19 cellular contexts compared by ENCODE assay signal in the genomic region with DNA sequence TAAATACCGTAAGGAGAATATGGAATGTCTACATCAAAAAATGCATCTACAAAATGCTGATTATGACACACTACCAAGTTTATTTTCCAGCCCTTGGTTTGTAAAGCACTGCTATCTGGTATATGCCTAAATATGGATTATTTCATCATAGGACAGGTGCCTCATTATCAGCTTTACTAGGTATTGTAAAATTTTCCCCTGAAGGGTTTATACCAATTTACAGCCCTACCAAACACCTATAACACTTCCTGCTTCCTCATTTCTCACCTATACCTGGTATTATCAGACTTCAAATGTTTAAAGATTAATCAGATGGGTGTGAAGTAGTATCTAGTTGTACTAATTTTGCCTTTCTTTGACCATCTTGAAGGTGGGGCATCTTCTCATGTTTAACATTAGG. TPM values are rescaled to one million over a fixed set of nuclear protein-coding genes. Genes with fewer than 3 reads are reported as not detected.
DNase-seq lines count a peak whose midpoint lies in the region; ATAC-seq and TF ChIP-seq lines count a peak whose summit lies in the region.
"Had no signal": no experiment of that assay in that cellular context is flagged by ENCODE, and none has a peak within 500 bp of the region (broad histone marks: within the 10 kb centered on the region; RNA-seq: fewer than 3 reads in every experiment).

No MANE protein-coding gene starts in this region.

- in situ Hi-C loops in transverse colon (cut with MboI; ENCODE audit: low pct_ligation_motif_present in 1 of 4, low pct_unique_long_range_greater_than_20kb in 1 of 4, low sequenced_read_pairs in 3 of 4): no loop called here

- H3K27ac ChIP-seq in angular gyrus (ENCODE audit: low read depth, low read length): peak overlapping the region; percentile 68
- peak overlapping the region; percentile 33 to 48 for H3K27ac ChIP-seq in mucosa of rectum (ENCODE audit: low read depth in 2 of 2, low read length in 2 of 2)
- peak overlapping the region; percentile 22 to 62 (median 48) for H3K27ac ChIP-seq in transverse colon
- no peak overlapping the region for H3K27ac ChIP-seq in vagina
- H3K27ac ChIP-seq: body of pancreas, testis had no signal

- peaks cover 39% of the 10 kb centered on the region for H3K4me1 Mint-ChIP-seq in activated naive CD4-positive, alpha-beta T cell treated with anti-CD3 and anti-CD28 coated beads for 36 hours (ENCODE audit: low read depth)

- H3K9ac ChIP-seq in mucosa of rectum (ENCODE audit: low read depth in 1 of 2, low read length in 2 of 2): no peak overlapping the region

- peaks cover 11% of the 10 kb centered on the region for H3K9me3 Mint-ChIP-seq in activated naive CD4-positive, alpha-beta T cell treated with anti-CD3 and anti-CD28 coated beads for 36 hours

- ATAC-seq in HG03280 (IDR thresholded peaks at IDR 0.05; ENCODE audit: unreplicated experiment): no peak
- ATAC-seq: body of pancreas, left lobe of liver had no signal

- WGBS in transverse colon (ENCODE audit: low coverage in 1 of 2), 2 donors: 69 to 75% methylated on average over 1 of the region's 1 CpG

- CTCF ChIA-PET in activated naive CD4-positive, alpha-beta T cell treated with anti-CD3 and anti-CD28 coated beads for 36 hours (lab: Charles Lee): no interaction called here

- intact Hi-C loops in activated naive CD4-positive, alpha-beta T cell treated with anti-CD3 and anti-CD28 coated beads for 36 hours (cut with micrococcal nuclease): loop anchor here (10.0 kb wide), 1 partner anchor 302 kb away; the partner anchor contains the start of gene KDM3A
- intact Hi-C loops in transverse colon (cut with DNase I; ENCODE audit: low total_unique reads): no loop called here
- intact Hi-C loops in vagina (cut with DNase I): no loop called here

- peaks cover 11 to 13% of the 10 kb centered on the region in 2 donors for H3K36me3 ChIP-seq in mucosa of rectum (ENCODE audit: control insufficient read depth in 2 of 2, insufficient read depth in 2 of 2, low read length in 2 of 2)
- peaks cover 0 to 19% (median 0%) of the 10 kb centered on the region in 4 donors for H3K36me3 ChIP-seq in transverse colon
- H3K36me3 ChIP-seq in vagina: no peaks in the 10 kb centered on the region

- peaks cover 0 to 2% of the 10 kb centered on the region in 2 donors for H3K9me3 ChIP-seq in mucosa of rectum (ENCODE audit: control insufficient read depth in 2 of 2, low read length in 2 of 2)
- peaks cover 0 to 12% of the 10 kb centered on the region in 2 donors for H3K9me3 ChIP-seq in transverse colon
- no peaks in the 10 kb centered on the region for H3K9me3 ChIP-seq in vagina
- H3K9me3 ChIP-seq: body of pancreas, testis had no signal

- no peak for TF ChIP-seq EP300 in transverse colon (IDR thresholded peaks at IDR 0.05; ENCODE audit: low read depth)

- TF ChIP-seq CTCF in transverse colon (IDR thresholded peaks at IDR 0.05) (no peak), vagina (IDR thresholded peaks at IDR 0.05) (no peak)

- DNase-seq in activated naive CD4-positive, alpha-beta T cell treated with anti-CD3 and anti-CD28 coated beads for 36 hours: no peak
- no peak for DNase-seq in activated naive CD4-positive, alpha-beta T cell treated with anti-CD3 and anti-CD28 coated beads, Interleukin-2, amount 50 U/mL, for 16 hours
- DNase-seq in transverse colon: no peak
- DNase-seq in vagina (ENCODE audit: extremely low spot score in 2 of 2): no peak
- DNase-seq in occipital lobe (lab: John Stamatoyannopoulos, UW): no peak
- DNase-seq: activated CD4-positive, CD25-positive, alpha-beta regulatory T cell treated with anti-CD3 and anti-CD28 coated beads, Interleukin-2, amount 50 U/mL, for 72 hours; activated gamma-delta T cell treated with Interleukin-2 at 50 U/mL for 16 hours; body of pancreas; DMS53; NCI-H1417 treated with DMSO at 0.1 percent for 48 hours; posterior cingulate gyrus; stimulated activated CD4-positive, alpha-beta T cell treated with anti-CD3 and anti-CD28 coated beads, Interleukin-4, amount 100 ng/mL, for 24 hours; testis had no signal

- H3K36me3 Mint-ChIP-seq in activated naive CD4-positive, alpha-beta T cell treated with anti-CD3 and anti-CD28 coated beads for 36 hours (ENCODE audit: low read depth): peaks cover 32% of the 10 kb centered on the region

- peak overlapping the region; percentile 9 for H3K27ac Mint-ChIP-seq in activated naive CD4-positive, alpha-beta T cell treated with anti-CD3 and anti-CD28 coated beads for 36 hours
- H3K27ac Mint-ChIP-seq: dendritic cell treated with granulocyte-macrophage colony-stimulating factor and Interleukin-4, amounts not matched to agents 40 ng/mL and 50 ng/mL, for 4 days had no signal

- H3K4me3 Mint-ChIP-seq in activated naive CD4-positive, alpha-beta T cell treated with anti-CD3 and anti-CD28 coated beads for 36 hours: no peak overlapping the region
- H3K4me3 Mint-ChIP-seq: dendritic cell treated with granulocyte-macrophage colony-stimulating factor and Interleukin-4, amounts not matched to agents 40 ng/mL and 50 ng/mL, for 4 days had no signal

- H3K4me3 ChIP-seq in mucosa of rectum (ENCODE audit: low read length in 2 of 2) (peak overlapping the region in 1 of 2 donors; percentile 0), transverse colon (no peak overlapping the region), vagina (no peak overlapping the region)
- H3K4me3 ChIP-seq: body of pancreas, testis had no signal

- peaks cover 7 to 11% of the 10 kb centered on the region in 2 donors for H3K4me1 ChIP-seq in mucosa of rectum (ENCODE audit: control insufficient read depth in 2 of 2, insufficient read depth in 2 of 2, low read length in 2 of 2)
- H3K4me1 ChIP-seq in transverse colon: peaks cover 6 to 52% (median 22%) of the 10 kb centered on the region in 4 donors
- peaks cover 19% of the 10 kb centered on the region for H3K4me1 ChIP-seq in vagina
- H3K4me1 ChIP-seq: testis had no signal

- H3K27me3 ChIP-seq in mucosa of rectum (ENCODE audit: control insufficient read depth in 2 of 2, insufficient read depth in 2 of 2, low read length in 2 of 2) (no peaks in the 10 kb centered on the region), transverse colon (no peaks in the 10 kb centered on the region), vagina (no peaks in the 10 kb centered on the region)
- H3K27me3 ChIP-seq: body of pancreas, testis had no signal

- H3K27me3 Mint-ChIP-seq in activated naive CD4-positive, alpha-beta T cell treated with anti-CD3 and anti-CD28 coated beads for 36 hours (ENCODE audit: low read depth): no peaks in the 10 kb centered on the region
- H3K27me3 Mint-ChIP-seq: dendritic cell treated with granulocyte-macrophage colony-stimulating factor and Interleukin-4, amounts not matched to agents 40 ng/mL and 50 ng/mL, for 4 days had no signal

- TF ChIP-seq POLR2A in transverse colon (IDR thresholded peaks at IDR 0.05) (no peak), vagina (IDR thresholded peaks at IDR 0.05) (no peak)

RNA-seq across cellular contexts. Expression of gene RMND5A, which starts 26.8 kb away (rescaled TPM):
- total RNA-seq in activated naive CD4-positive, alpha-beta T cell treated with anti-CD3 and anti-CD28 coated beads for 36 hours: 10 to 100 TPM; 38.0 to 38.4 TPM
- total RNA-seq in transverse colon: 10 to 100 TPM; 58.1 to 94.8 (median 72.4) TPM
- total RNA-seq in vagina: 37.6 TPM
- 83.0 TPM for total RNA-seq in occipital lobe

RNA-seq across cellular contexts. Expression of gene CD8A, which starts 43.8 kb away (rescaled TPM):
- 1 to 10 TPM; 1.3 to 1.4 TPM for total RNA-seq in activated naive CD4-positive, alpha-beta T cell treated with anti-CD3 and anti-CD28 coated beads for 36 hours
- total RNA-seq in transverse colon (10 to 100 TPM in 1 of 4 donors, 1 to 10 TPM in 1, under 1 TPM in 2; 0.60 to 33.3 (median 2.5) TPM), vagina (6.9 TPM), occipital lobe (1.1 TPM)
- total RNA-seq: RPMI7951 had no signal
